Comparison of ENCODE assay signal across 1 cellular context in genomic region chr13:20495087-20496023, GRCh38.
A peak's percentile ranks its signal among the peaks of the same experiment; 100 is the strongest.
TF ChIP-seq lines count a peak whose summit lies in the region.

No MANE protein-coding gene starts in this region.

TF ChIP-seq in HepG2, 621 proteins besides CTCF, POLR2A, EP300 and RAD21 (continued from another document):
- TF ChIP-seq ZNF672 (CRISPR knock-in tag; IDR thresholded peaks at IDR 0.05) (no peak), FOXA1 (IDR thresholded peaks at IDR 0.05) (no peak), FOXA1 (CRISPR knock-in tag; IDR thresholded peaks at IDR 0.05) (peak; percentile 69), ZNF138 (CRISPR knock-in tag; IDR thresholded peaks at IDR 0.05; ENCODE audit: low read depth) (no peak), IKZF4 (CRISPR knock-in tag; IDR thresholded peaks at IDR 0.05; ENCODE audit: borderline replicate concordance, low read depth, not compliant biosample characterization) (peak; percentile 49), ZFAT (CRISPR knock-in tag; conservative IDR thresholded peaks at IDR 0.05) (no peak), SRF (IDR thresholded peaks at IDR 0.05; ENCODE audit: low read depth, low read length) (no peak), DMTF1 (CRISPR knock-in tag; IDR thresholded peaks at IDR 0.05) (no peak), ZBTB21 (CRISPR knock-in tag; IDR thresholded peaks at IDR 0.05) (no peak), ZSCAN12 (CRISPR knock-in tag; IDR thresholded peaks at IDR 0.05) (no peak), HNRNPK (IDR thresholded peaks at IDR 0.05; ENCODE audit: low read depth, low read length, poor library complexity, severe bottlenecking) (no peak), ZNF557 (CRISPR knock-in tag; IDR thresholded peaks at IDR 0.05) (no peak), MTA3 (CRISPR knock-in tag; IDR thresholded peaks at IDR 0.05) (no peak), TFAP4 (IDR thresholded peaks at IDR 0.05; ENCODE audit: borderline replicate concordance, low read depth) (peak; percentile 9; the same call in 1 of the 2 replicates), ZNF891 (CRISPR knock-in tag; IDR thresholded peaks at IDR 0.05) (no peak), DNMT1 (CRISPR knock-in tag; IDR thresholded peaks at IDR 0.05) (no peak), HMG20B (CRISPR knock-in tag; conservative IDR thresholded peaks at IDR 0.05) (no peak), CEBPZ (IDR thresholded peaks at IDR 0.05; ENCODE audit: low read length) (no peak), RORA (CRISPR knock-in tag; IDR thresholded peaks at IDR 0.05) (no peak), ZNF414 (CRISPR knock-in tag; IDR thresholded peaks at IDR 0.05) (no peak), ZBTB10 (CRISPR knock-in tag; IDR thresholded peaks at IDR 0.05; ENCODE audit: borderline replicate concordance) (no peak), ZNF749 (CRISPR knock-in tag; IDR thresholded peaks at IDR 0.05; ENCODE audit: borderline replicate concordance) (no peak), NR3C1 (CRISPR knock-in tag; IDR thresholded peaks at IDR 0.05) (no peak), SMC3 (IDR thresholded peaks at IDR 0.05; ENCODE audit: low read length) (peak; percentile 81), KLF12 (CRISPR knock-in tag; IDR thresholded peaks at IDR 0.05; ENCODE audit: borderline replicate concordance) (no peak), NR2C2 (CRISPR knock-in tag; IDR thresholded peaks at IDR 0.05; ENCODE audit: borderline replicate concordance) (no peak), ZBTB40 (IDR thresholded peaks at IDR 0.05) (no peak), ZBTB40 (CRISPR knock-in tag; IDR thresholded peaks at IDR 0.05) (no peak), ZNF660 (CRISPR knock-in tag; IDR thresholded peaks at IDR 0.05; ENCODE audit: borderline replicate concordance, low read depth) (no peak), SMAD9 (CRISPR knock-in tag; IDR thresholded peaks at IDR 0.05) (no peak), ZNF501 (CRISPR knock-in tag; IDR thresholded peaks at IDR 0.05) (no peak)
